11 cellular contexts compared by ENCODE assay signal in the genomic region with DNA sequence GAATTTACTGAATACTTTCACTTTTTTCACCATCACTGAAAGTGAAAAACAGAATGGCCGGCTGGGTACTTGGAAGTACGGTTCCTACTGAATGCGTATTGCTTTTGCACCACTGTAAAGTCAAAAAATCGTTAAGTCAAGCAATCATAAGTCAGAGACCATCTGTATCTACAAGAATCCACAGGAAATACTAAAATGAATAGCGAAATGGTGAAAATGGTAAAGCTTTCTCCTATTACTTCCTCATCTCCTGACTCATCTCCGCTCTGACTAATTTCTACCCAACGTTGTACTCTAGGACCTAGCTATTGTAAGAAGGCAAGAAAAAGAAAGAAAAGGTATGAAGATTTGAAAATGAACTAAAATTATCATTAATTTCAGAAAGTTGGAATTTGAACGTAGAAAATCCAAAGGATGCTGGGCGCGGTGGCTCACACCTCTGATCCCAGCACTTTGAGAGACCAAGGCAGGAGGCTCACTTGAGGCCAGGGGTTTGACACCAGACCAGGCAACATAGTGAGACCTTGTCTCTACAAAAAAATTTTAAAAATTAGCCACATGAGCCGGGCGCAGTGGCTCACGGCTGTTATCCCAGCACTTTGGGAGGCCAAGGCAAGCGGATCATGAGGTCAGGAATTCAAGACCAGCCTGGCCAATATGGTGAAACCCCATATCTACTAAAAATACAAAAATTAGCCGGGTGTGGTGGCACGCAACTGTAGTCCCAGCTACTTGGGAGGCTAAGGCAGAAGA. TPM values are rescaled to one million over a fixed set of nuclear protein-coding genes. Genes with fewer than 3 reads are reported as not detected.
DNase-seq lines count a peak whose midpoint lies in the region; ATAC-seq, FAIRE-seq and TF ChIP-seq lines count a peak whose summit lies in the region.
"Had no signal": no experiment of that assay in that cellular context is flagged by ENCODE, and none has a peak within 500 bp of the region (broad histone marks: within the 10 kb centered on the region; RNA-seq: fewer than 3 reads in every experiment).

No MANE protein-coding gene starts in this region.

- H3K4me1 ChIP-seq in keratinocyte (ENCODE audit: control insufficient read depth, extremely low read depth, insufficient read depth, low read length) (peaks cover 70% of the 10 kb centered on the region), A673 (ENCODE audit: insufficient read depth, low read length, poor library complexity, severe bottlenecking) (peaks cover 13% of the 10 kb centered on the region)

- POLR2A ChIA-PET in A673 (lab: Charles Lee; ENCODE audit: low non-redundant PET), result no interaction called here

- DNase-seq in EL, result peak; percentile 84
- DNase-seq in T-helper 2 cell treated with Interferon-gamma antibody and Interleukin-4, amounts not matched to agents 5 μg/mL and 100 μg/mL, for 36 hours (ENCODE audit: low spot score), result peak; percentile 50
- no peak for DNase-seq in keratinocyte (ENCODE audit: low read depth, low spot score)
- no peak for DNase-seq in NCI-H1417 treated with DMSO at 0.1 percent for 48 hours (lab: John Stamatoyannopoulos, UW)
- DNase-seq in A673 (ENCODE audit: low spot score), result no peak
- DNase-seq in DMS 273 treated with DMSO at 0.1 percent for 48 hours (lab: John Stamatoyannopoulos, UW), result no peak
- DNase-seq: amygdala, NCI-H187 had no signal

- no peaks in the 10 kb centered on the region for H4K20me1 ChIP-seq in keratinocyte (ENCODE audit: control insufficient read depth, extremely low read depth, insufficient read depth, low read length)

- intact Hi-C loops in A673 (cut with micrococcal nuclease; ENCODE audit: unreplicated experiment), result no loop called here

- no peaks in the 10 kb centered on the region for H3K27me3 Mint-ChIP-seq in T-helper 2 cell treated with Interferon-gamma antibody and Interleukin-4, amounts not matched to agents 5 μg/mL and 100 μg/mL, for 36 hours (ENCODE audit: low read depth)

- H3K4me3 ChIP-seq in keratinocyte (ENCODE audit: control insufficient read depth in 2 of 3, extremely low read depth in 1 of 3, insufficient read depth in 2 of 3, low read depth in 1 of 3, low read length in 3 of 3) (no peak overlapping the region), A673 (ENCODE audit: low read depth, low read length, poor library complexity, severe bottlenecking) (no peak overlapping the region)

- H3K4me2 ChIP-seq in keratinocyte (ENCODE audit: control insufficient read depth, extremely low read depth, insufficient read depth, low read depth, low read length), result peak overlapping the region; percentile 20

- H3K9me3 ChIP-seq in keratinocyte (ENCODE audit: control insufficient read depth, low read depth, low read length), result no peaks in the 10 kb centered on the region
- no peaks in the 10 kb centered on the region for H3K9me3 ChIP-seq in A673 (ENCODE audit: low read depth, low read length, poor library complexity, severe bottlenecking)
- H3K9me3 ChIP-seq: neutrophil had no signal

- no TSS peak for BruUV-seq in A673 (replicated peaks; lab: Mats Ljungman, UMichigan)

- H3K27ac Mint-ChIP-seq in T-helper 2 cell treated with Interferon-gamma antibody and Interleukin-4, amounts not matched to agents 5 μg/mL and 100 μg/mL, for 36 hours, result peak overlapping the region; percentile 89

- no peaks in the 10 kb centered on the region for H3K9me1 ChIP-seq in keratinocyte (ENCODE audit: control insufficient read depth, extremely low read depth, insufficient read depth, low read length)

- peaks cover 17% of the 10 kb centered on the region for H3K36me3 Mint-ChIP-seq in T-helper 2 cell treated with Interferon-gamma antibody and Interleukin-4, amounts not matched to agents 5 μg/mL and 100 μg/mL, for 36 hours (ENCODE audit: low read depth)

- H3K27ac ChIP-seq in keratinocyte (ENCODE audit: control insufficient read depth, insufficient read depth, low read length) (peak overlapping the region; percentile 89), A673 (ENCODE audit: low read depth, low read length, poor library complexity, severe bottlenecking) (no peak overlapping the region)
- H3K27ac ChIP-seq: neutrophil had no signal

- H3K4me1 Mint-ChIP-seq in T-helper 2 cell treated with Interferon-gamma antibody and Interleukin-4, amounts not matched to agents 5 μg/mL and 100 μg/mL, for 36 hours (ENCODE audit: low read depth), result peaks cover 38% of the 10 kb centered on the region

- H3K4me3 Mint-ChIP-seq in T-helper 2 cell treated with Interferon-gamma antibody and Interleukin-4, amounts not matched to agents 5 μg/mL and 100 μg/mL, for 36 hours, result peak overlapping the region; percentile 63

- dilution Hi-C loops in keratinocyte (cut with MboI; ENCODE audit: extremely low pct_ligation_motif_present, low sequenced_read_pairs), result no loop called here

- peaks cover 0 to 2% of the 10 kb centered on the region in 2 experiments for H3K36me3 ChIP-seq in keratinocyte (ENCODE audit: control insufficient read depth in 2 of 2, extremely low read depth in 1 of 2, insufficient read depth in 2 of 2, low read length in 2 of 2)
- H3K36me3 ChIP-seq in A673 (ENCODE audit: insufficient read depth, low read length, poor library complexity, severe bottlenecking), result no peaks in the 10 kb centered on the region
- H3K36me3 ChIP-seq: neutrophil had no signal

- ATAC-seq in HG03060 (IDR thresholded peaks at IDR 0.05; ENCODE audit: low read depth, unreplicated experiment) (peak; percentile 31), HG03280 (IDR thresholded peaks at IDR 0.05; ENCODE audit: unreplicated experiment) (no peak)

- TF ChIP-seq CTCF in keratinocyte (optimal IDR thresholded peaks at IDR 0.05 in 1 of 3, IDR thresholded peaks at IDR 0.05 in 1 of 3, conservative IDR thresholded peaks at IDR 0.05 in 1 of 3; ENCODE audit: extremely low read depth in 1 of 3, insufficient read depth in 2 of 3, low read length in 3 of 3), result no peak
- TF ChIP-seq CTCF in A673 (conservative IDR thresholded peaks at IDR 0.05; ENCODE audit: low read depth, low read length), result no peak

- H2AFZ ChIP-seq in keratinocyte (ENCODE audit: control insufficient read depth, low read length), result no peak overlapping the region

- FAIRE-seq in keratinocyte (lab: Jason Lieb, UNC), result peak; percentile 17

- peak overlapping the region; percentile 36 for H3K9ac ChIP-seq in keratinocyte (ENCODE audit: control insufficient read depth, extremely low read depth, insufficient read depth, low read length)

- no peaks in the 10 kb centered on the region for H3K27me3 ChIP-seq in keratinocyte (ENCODE audit: control insufficient read depth, extremely low read depth, insufficient read depth, low read length)
- H3K27me3 ChIP-seq in A673 (replicated peaks; ENCODE audit: insufficient read depth, low read depth, low read length, poor library complexity), result no peaks in the 10 kb centered on the region
- H3K27me3 ChIP-seq: neutrophil had no signal

- H3K9me3 Mint-ChIP-seq in T-helper 2 cell treated with Interferon-gamma antibody and Interleukin-4, amounts not matched to agents 5 μg/mL and 100 μg/mL, for 36 hours, result no peaks in the 10 kb centered on the region

- CTCF ChIA-PET in A673 (lab: Charles Lee), result no interaction called here

- H3K79me2 ChIP-seq in keratinocyte (ENCODE audit: control insufficient read depth, insufficient read depth, low read length), result peaks cover 8% of the 10 kb centered on the region

RNA-seq across cellular contexts. Expression of gene CDCA4, which starts 5.3 kb away (rescaled TPM):
- 29.8 to 48.7 TPM (median 35.7 TPM) in 3 replicates for polyA plus RNA-seq in keratinocyte
- 5.3 TPM for polyA plus RNA-seq in keratinocyte (2011; ENCODE audit: low read depth)
- polyA plus RNA-seq in keratinocyte (2011; cell fraction: cytosol; rRNA removed), result 22.7 and 31.2 TPM in 2 replicates
- 30.3 and 36.4 TPM in 2 replicates for polyA plus RNA-seq in keratinocyte (2011; cell fraction: nucleus; rRNA removed)
- polyA plus RNA-seq in keratinocyte (2012; ENCODE audit: low replicate concordance), result 15.0 and 47.2 TPM in 2 replicates
- 21.6 to 29.0 TPM (median 28.1 TPM) in 3 replicates for polyA minus RNA-seq in keratinocyte
- polyA minus RNA-seq in keratinocyte (2011; cell fraction: cytosol; rRNA and poly(A)+ RNA removed), result 44.7 TPM
- 20.9 and 27.0 TPM in 2 replicates for polyA minus RNA-seq in keratinocyte (2011; cell fraction: nucleus; rRNA and poly(A)+ RNA removed)
- total RNA-seq in A673 (2021), result 49.7 and 51.1 TPM in 2 replicates

RNA-seq across cellular contexts. Expression of gene GPR132, which starts 39.0 kb away (rescaled TPM):
- not detected in 3 replicates for polyA plus RNA-seq in keratinocyte
- polyA plus RNA-seq in keratinocyte (2011; ENCODE audit: low read depth), result not detected
- polyA plus RNA-seq in keratinocyte (2011; cell fraction: cytosol; rRNA removed), result not detected in 2 replicates
- not detected in 2 replicates for polyA plus RNA-seq in keratinocyte (2011; cell fraction: nucleus; rRNA removed)
- polyA plus RNA-seq in keratinocyte (2012; ENCODE audit: low replicate concordance), result 0.39 and 1.2 TPM in 2 replicates
- polyA minus RNA-seq in keratinocyte, result not detected in 3 replicates
- not detected for polyA minus RNA-seq in keratinocyte (2011; cell fraction: cytosol; rRNA and poly(A)+ RNA removed)
- polyA minus RNA-seq in keratinocyte (2011; cell fraction: nucleus; rRNA and poly(A)+ RNA removed), result not detected in 2 replicates
- not detected in 2 replicates for total RNA-seq in A673 (2021)

RNA-seq across cellular contexts. Expression of gene CLBA1, which starts 40.6 kb away (rescaled TPM):
- polyA plus RNA-seq in keratinocyte, result 8.6 to 11.7 TPM (median 9.1 TPM) in 3 replicates
- polyA plus RNA-seq in keratinocyte (2011; ENCODE audit: low read depth), result 3.3 TPM
- 8.1 and 9.8 TPM in 2 replicates for polyA plus RNA-seq in keratinocyte (2011; cell fraction: cytosol; rRNA removed)
- polyA plus RNA-seq in keratinocyte (2011; cell fraction: nucleus; rRNA removed), result 22.6 and 24.3 TPM in 2 replicates
- 10.3 and 10.9 TPM in 2 replicates for polyA plus RNA-seq in keratinocyte (2012; ENCODE audit: low replicate concordance)
- 5.1 to 5.2 TPM (median 5.1 TPM) in 3 replicates for polyA minus RNA-seq in keratinocyte
- polyA minus RNA-seq in keratinocyte (2011; cell fraction: cytosol; rRNA and poly(A)+ RNA removed), result 6.5 TPM
- polyA minus RNA-seq in keratinocyte (2011; cell fraction: nucleus; rRNA and poly(A)+ RNA removed), result 7.3 and 15.5 TPM in 2 replicates
- total RNA-seq in A673 (2021), result 14.3 and 14.6 TPM in 2 replicates

RNA-seq across cellular contexts. Expression of gene AHNAK2, which starts 48.0 kb away (rescaled TPM):
- 142 to 198 TPM (median 164 TPM) in 3 replicates for polyA plus RNA-seq in keratinocyte
- 725 TPM for polyA plus RNA-seq in keratinocyte (2011; ENCODE audit: low read depth)
- 78.9 and 92.5 TPM in 2 replicates for polyA plus RNA-seq in keratinocyte (2011; cell fraction: cytosol; rRNA removed)
- 988 and 1,021 TPM in 2 replicates for polyA plus RNA-seq in keratinocyte (2011; cell fraction: nucleus; rRNA removed)
- polyA plus RNA-seq in keratinocyte (2012; ENCODE audit: low replicate concordance), result 289 and 443 TPM in 2 replicates
- 622 to 721 TPM (median 625 TPM) in 3 replicates for polyA minus RNA-seq in keratinocyte
- 342 TPM for polyA minus RNA-seq in keratinocyte (2011; cell fraction: cytosol; rRNA and poly(A)+ RNA removed)
- 1,549 and 2,078 TPM in 2 replicates for polyA minus RNA-seq in keratinocyte (2011; cell fraction: nucleus; rRNA and poly(A)+ RNA removed)
- 0.56 and 0.59 TPM in 2 replicates for total RNA-seq in A673 (2021)

Comparison
In these comparisons a context has a peak if more than half of its experiments do, and no peak if none do; other contexts are left out.
1. DNase-seq: peak in EL (single experiment) and T-helper 2 cell treated with Interferon-gamma antibody and Interleukin-4, amounts not matched to agents 5 μg/mL and 100 μg/mL, for 36 hours (single experiment); none in keratinocyte (single experiment), NCI-H1417 treated with DMSO at 0.1 percent for 48 hours (single experiment), A673 (single experiment) and DMS 273 treated with DMSO at 0.1 percent for 48 hours (single experiment).